17 cellular contexts compared by ENCODE assay signal in the genomic region with DNA sequence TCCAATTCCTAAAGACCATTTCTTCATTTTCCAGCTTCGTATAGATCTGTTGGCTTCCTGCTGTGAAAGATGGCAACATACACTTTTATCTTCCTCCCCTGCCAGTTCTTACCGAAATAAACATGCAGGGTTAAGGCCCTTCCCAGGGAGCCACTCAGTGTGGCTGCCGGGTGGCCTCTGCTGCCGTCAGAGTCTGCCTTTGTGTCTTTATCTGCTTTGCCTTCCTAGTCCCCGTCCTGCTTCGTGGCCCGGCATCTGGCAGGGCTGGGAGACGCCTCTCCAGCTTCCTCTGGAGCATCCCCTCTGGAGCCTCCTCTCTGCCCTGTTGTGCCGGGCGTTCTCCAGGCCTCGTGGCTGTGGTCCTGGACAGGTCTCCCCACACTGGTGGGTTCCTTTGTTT. TPM values are rescaled to one million over a fixed set of nuclear protein-coding genes. Genes with fewer than 3 reads are reported as not detected.
DNase-seq lines count a peak whose midpoint lies in the region; ATAC-seq and TF ChIP-seq lines count a peak whose summit lies in the region.
"Had no signal": no experiment of that assay in that cellular context is flagged by ENCODE, and none has a peak within 500 bp of the region (broad histone marks: within the 10 kb centered on the region; RNA-seq: fewer than 3 reads in every experiment).

No MANE protein-coding gene starts in this region.

- H4K20me1 ChIP-seq in osteoblast (ENCODE audit: insufficient read depth, low read length), result no peaks in the 10 kb centered on the region

- intact Hi-C loops in posterior cingulate gyrus (cut with DNase I), result no loop called here

- no peak overlapping the region for H3K4me2 ChIP-seq in osteoblast (ENCODE audit: insufficient read depth, low read length)

- WGBS in HUES64, result 88% methylated on average over 11 of the region's 11 CpGs

- H3K9ac ChIP-seq in HUES64 (ENCODE audit: low read depth, low read length), result no peak overlapping the region; the same call in 1 of the 2 replicates

- H3K36me3 Mint-ChIP-seq in WTC11, result peaks cover 4% of the 10 kb centered on the region

- H3K27me3 ChIP-seq in HUES64 (ENCODE audit: insufficient read depth, low read length) (no peaks in the 10 kb centered on the region), osteoblast (ENCODE audit: insufficient read depth, low read length) (no peaks in the 10 kb centered on the region)

- TF ChIP-seq CTCF in WTC11 (IDR thresholded peaks at IDR 0.05) (no peak), osteoblast (IDR thresholded peaks at IDR 0.05; ENCODE audit: extremely low read depth, low read depth, low read length) (no peak)

- DNase-seq in WTC11 (ENCODE audit: low spot score), result no peak
- no peak for DNase-seq in left lobe of liver (ENCODE audit: low spot score)
- DNase-seq in osteoblast (ENCODE audit: insufficient read length, low spot score, missing footprints), result peak; percentile 85
- no peak for DNase-seq in posterior cingulate gyrus
- DNase-seq: C1 segment of cervical spinal cord, DMS79, KG1, NCI-H1417, NCI-H187, NCI-H2107, NCI-H2227 treated with DMSO at 0.1 percent for 48 hours, NCI-H510A treated with DMSO at 0.1 percent for 48 hours, NCI-H774, Right ventricle myocardium superior had no signal

- POLR2A ChIA-PET in WTC11 (lab: Charles Lee), result no interaction called here

- H3K36me3 ChIP-seq in HUES64 (ENCODE audit: insufficient read depth, low read length), result peaks cover 8% of the 10 kb centered on the region; the same call in 1 of the 2 replicates
- H3K36me3 ChIP-seq in osteoblast (ENCODE audit: insufficient read depth, low read length), result peaks cover 9% of the 10 kb centered on the region

- H3K79me2 ChIP-seq in osteoblast (ENCODE audit: insufficient read depth, low read length), result no peaks in the 10 kb centered on the region

- no peaks in the 10 kb centered on the region for H3K27me3 Mint-ChIP-seq in WTC11 (ENCODE audit: low read depth)

- H3K27ac ChIP-seq in HUES64 (ENCODE audit: low read depth, low read length) (0 out of 2 replicates have a peak overlapping the region, but pooled peaks have one; percentile 18), osteoblast (ENCODE audit: low read depth, low read length) (no peak overlapping the region)

- no peak overlapping the region for H3K4me3 Mint-ChIP-seq in WTC11

- peak overlapping the region; percentile 71; the same call in 1 of the 2 replicates for H3K27ac Mint-ChIP-seq in WTC11

- CTCF ChIA-PET in WTC11 (lab: Charles Lee), result interaction anchor here (1.0 to 7.6 kb wide), 3 partner anchors 9 to 106 kb away, joined by 3 to 49 read pairs (median 6); no protein-coding TSS in a partner anchor

- H3K9me3 ChIP-seq in HUES64 (ENCODE audit: insufficient read depth, low read depth, low read length), result no peaks in the 10 kb centered on the region
- no peaks in the 10 kb centered on the region for H3K9me3 ChIP-seq in osteoblast (ENCODE audit: low read depth, low read length)

- no peaks in the 10 kb centered on the region for H3K4me1 ChIP-seq in HUES64 (ENCODE audit: insufficient read depth, low read length)
- no peaks in the 10 kb centered on the region for H3K4me1 ChIP-seq in osteoblast (ENCODE audit: insufficient read depth, low read length)

- H2AFZ ChIP-seq in osteoblast (ENCODE audit: low read length), result no peak overlapping the region

- H3K4me3 ChIP-seq in HUES64 (ENCODE audit: low read length) (no peak overlapping the region), osteoblast (ENCODE audit: insufficient read depth, low read length) (no peak overlapping the region)

- H3K4me1 Mint-ChIP-seq in WTC11, result peaks cover 3% of the 10 kb centered on the region; the same call in 1 of the 2 replicates

- H3K9me3 Mint-ChIP-seq in WTC11, result no peaks in the 10 kb centered on the region

- no peak for ATAC-seq in WTC11
- ATAC-seq in left lobe of liver, result peak; percentile 12
- no peak for ATAC-seq in HG02884 (IDR thresholded peaks at IDR 0.05; ENCODE audit: unreplicated experiment)
- no peak for ATAC-seq in HG03457 (IDR thresholded peaks at IDR 0.05; ENCODE audit: unreplicated experiment)

TF ChIP-seq in WTC11, 78 proteins besides CTCF, POLR2A, EP300 and RAD21 (continues in another document):
- TF ChIP-seq, protein P1, sequence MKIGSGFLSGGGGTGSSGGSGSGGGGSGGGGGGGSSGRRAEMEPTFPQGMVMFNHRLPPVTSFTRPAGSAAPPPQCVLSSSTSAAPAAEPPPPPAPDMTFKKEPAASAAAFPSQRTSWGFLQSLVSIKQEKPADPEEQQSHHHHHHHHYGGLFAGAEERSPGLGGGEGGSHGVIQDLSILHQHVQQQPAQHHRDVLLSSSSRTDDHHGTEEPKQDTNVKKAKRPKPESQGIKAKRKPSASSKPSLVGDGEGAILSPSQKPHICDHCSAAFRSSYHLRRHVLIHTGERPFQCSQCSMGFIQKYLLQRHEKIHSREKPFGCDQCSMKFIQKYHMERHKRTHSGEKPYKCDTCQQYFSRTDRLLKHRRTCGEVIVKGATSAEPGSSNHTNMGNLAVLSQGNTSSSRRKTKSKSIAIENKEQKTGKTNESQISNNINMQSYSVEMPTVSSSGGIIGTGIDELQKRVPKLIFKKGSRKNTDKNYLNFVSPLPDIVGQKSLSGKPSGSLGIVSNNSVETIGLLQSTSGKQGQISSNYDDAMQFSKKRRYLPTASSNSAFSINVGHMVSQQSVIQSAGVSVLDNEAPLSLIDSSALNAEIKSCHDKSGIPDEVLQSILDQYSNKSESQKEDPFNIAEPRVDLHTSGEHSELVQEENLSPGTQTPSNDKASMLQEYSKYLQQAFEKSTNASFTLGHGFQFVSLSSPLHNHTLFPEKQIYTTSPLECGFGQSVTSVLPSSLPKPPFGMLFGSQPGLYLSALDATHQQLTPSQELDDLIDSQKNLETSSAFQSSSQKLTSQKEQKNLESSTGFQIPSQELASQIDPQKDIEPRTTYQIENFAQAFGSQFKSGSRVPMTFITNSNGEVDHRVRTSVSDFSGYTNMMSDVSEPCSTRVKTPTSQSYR (CRISPR knock-in tag; IDR thresholded peaks at IDR 0.05), result no peak
- no peak for TF ChIP-seq ZNF671 (CRISPR knock-in tag; IDR thresholded peaks at IDR 0.05)
- TF ChIP-seq, protein P2, sequence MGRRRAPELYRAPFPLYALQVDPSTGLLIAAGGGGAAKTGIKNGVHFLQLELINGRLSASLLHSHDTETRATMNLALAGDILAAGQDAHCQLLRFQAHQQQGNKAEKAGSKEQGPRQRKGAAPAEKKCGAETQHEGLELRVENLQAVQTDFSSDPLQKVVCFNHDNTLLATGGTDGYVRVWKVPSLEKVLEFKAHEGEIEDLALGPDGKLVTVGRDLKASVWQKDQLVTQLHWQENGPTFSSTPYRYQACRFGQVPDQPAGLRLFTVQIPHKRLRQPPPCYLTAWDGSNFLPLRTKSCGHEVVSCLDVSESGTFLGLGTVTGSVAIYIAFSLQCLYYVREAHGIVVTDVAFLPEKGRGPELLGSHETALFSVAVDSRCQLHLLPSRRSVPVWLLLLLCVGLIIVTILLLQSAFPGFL (CRISPR knock-in tag; IDR thresholded peaks at IDR 0.05; ENCODE audit: borderline replicate concordance), result no peak
- TF ChIP-seq, protein P3, sequence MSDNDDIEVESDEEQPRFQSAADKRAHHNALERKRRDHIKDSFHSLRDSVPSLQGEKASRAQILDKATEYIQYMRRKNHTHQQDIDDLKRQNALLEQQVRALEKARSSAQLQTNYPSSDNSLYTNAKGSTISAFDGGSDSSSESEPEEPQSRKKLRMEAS (CRISPR knock-in tag; IDR thresholded peaks at IDR 0.05), result no peak
- TF ChIP-seq, protein P4, sequence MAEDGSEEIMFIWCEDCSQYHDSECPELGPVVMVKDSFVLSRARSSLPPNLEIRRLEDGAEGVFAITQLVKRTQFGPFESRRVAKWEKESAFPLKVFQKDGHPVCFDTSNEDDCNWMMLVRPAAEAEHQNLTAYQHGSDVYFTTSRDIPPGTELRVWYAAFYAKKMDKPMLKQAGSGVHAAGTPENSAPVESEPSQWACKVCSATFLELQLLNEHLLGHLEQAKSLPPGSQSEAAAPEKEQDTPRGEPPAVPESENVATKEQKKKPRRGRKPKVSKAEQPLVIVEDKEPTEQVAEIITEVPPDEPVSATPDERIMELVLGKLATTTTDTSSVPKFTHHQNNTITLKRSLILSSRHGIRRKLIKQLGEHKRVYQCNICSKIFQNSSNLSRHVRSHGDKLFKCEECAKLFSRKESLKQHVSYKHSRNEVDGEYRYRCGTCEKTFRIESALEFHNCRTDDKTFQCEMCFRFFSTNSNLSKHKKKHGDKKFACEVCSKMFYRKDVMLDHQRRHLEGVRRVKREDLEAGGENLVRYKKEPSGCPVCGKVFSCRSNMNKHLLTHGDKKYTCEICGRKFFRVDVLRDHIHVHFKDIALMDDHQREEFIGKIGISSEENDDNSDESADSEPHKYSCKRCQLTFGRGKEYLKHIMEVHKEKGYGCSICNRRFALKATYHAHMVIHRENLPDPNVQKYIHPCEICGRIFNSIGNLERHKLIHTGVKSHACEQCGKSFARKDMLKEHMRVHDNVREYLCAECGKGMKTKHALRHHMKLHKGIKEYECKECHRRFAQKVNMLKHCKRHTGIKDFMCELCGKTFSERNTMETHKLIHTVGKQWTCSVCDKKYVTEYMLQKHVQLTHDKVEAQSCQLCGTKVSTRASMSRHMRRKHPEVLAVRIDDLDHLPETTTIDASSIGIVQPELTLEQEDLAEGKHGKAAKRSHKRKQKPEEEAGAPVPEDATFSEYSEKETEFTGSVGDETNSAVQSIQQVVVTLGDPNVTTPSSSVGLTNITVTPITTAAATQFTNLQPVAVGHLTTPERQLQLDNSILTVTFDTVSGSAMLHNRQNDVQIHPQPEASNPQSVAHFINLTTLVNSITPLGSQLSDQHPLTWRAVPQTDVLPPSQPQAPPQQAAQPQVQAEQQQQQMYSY (CRISPR knock-in tag; IDR thresholded peaks at IDR 0.05), result no peak
- TF ChIP-seq, protein P5, sequence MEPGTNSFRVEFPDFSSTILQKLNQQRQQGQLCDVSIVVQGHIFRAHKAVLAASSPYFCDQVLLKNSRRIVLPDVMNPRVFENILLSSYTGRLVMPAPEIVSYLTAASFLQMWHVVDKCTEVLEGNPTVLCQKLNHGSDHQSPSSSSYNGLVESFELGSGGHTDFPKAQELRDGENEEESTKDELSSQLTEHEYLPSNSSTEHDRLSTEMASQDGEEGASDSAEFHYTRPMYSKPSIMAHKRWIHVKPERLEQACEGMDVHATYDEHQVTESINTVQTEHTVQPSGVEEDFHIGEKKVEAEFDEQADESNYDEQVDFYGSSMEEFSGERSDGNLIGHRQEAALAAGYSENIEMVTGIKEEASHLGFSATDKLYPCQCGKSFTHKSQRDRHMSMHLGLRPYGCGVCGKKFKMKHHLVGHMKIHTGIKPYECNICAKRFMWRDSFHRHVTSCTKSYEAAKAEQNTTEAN (CRISPR knock-in tag; IDR thresholded peaks at IDR 0.05), result no peak
- TF ChIP-seq IRF2 (CRISPR knock-in tag; IDR thresholded peaks at IDR 0.05; ENCODE audit: borderline replicate concordance, low read depth), result no peak

RNA-seq across cellular contexts. Expression of a gene that starts 30.3 kb away (rescaled TPM):
- 31.1 TPM for polyA plus RNA-seq in HUES64 (2013, experiment 1 of 2)
- 29.1 TPM for polyA plus RNA-seq in HUES64 (2013, experiment 2 of 2)
- total RNA-seq in WTC11 (2021), result 89.3 to 110 TPM (median 93.8 TPM) in 3 replicates
- total RNA-seq in left lobe of liver, result 31.6 TPM
- 25.3 and 27.1 TPM in 2 replicates for total RNA-seq in osteoblast
